Comparison of ENCODE assay signal across 3 cellular contexts in the genomic region with DNA sequence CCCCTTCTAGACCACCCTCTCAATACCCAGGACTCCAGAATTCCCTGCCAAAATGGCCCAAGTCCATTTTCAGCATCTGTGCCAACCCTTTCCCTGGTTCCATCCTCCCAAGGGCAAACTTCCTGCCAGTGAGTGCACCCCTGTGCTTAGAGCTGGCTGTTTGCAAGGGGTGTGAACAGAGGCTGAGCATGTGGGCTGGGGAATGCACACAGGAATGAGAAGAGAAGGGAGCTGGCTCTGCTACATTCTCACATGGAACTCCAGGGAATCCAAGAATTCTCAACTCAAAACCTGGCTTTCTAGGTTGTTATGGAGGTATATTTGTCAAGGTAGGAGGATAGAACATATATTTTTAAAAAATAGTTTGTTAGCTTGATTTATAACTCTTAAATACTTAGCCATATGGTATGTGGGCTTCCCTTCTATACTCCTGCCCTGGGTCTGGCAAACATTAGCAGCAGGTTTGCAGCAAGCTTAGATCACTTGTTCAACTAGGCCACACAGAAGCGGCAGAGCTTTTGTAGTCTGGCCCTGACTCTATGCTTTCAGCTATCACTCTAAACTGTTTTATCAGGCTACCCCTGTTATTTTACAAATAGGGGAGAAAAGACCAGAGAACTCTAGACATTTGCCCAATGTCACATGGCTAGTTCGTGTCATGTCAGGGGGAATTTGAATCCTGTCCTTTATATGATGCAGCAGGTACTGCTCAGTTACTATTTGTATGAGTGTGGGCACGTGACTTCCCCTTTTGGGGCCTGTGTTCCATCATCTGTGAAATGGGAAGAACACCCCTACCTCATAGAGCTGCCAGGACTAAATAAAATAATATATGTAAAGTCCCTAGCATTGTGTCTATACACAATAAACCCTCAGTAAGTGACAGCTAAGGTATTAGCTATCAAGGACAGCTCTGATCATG.
TF ChIP-seq lines count a peak whose summit lies in the region.

No MANE protein-coding gene starts in this region.

TF ChIP-seq in SK-N-SH treated with all-trans-retinoic acid at 6 μM for 48 hours, 23 proteins besides CTCF, POLR2A, EP300 and RAD21 (continued from another document and continues in another):
- TF ChIP-seq, protein P1, sequence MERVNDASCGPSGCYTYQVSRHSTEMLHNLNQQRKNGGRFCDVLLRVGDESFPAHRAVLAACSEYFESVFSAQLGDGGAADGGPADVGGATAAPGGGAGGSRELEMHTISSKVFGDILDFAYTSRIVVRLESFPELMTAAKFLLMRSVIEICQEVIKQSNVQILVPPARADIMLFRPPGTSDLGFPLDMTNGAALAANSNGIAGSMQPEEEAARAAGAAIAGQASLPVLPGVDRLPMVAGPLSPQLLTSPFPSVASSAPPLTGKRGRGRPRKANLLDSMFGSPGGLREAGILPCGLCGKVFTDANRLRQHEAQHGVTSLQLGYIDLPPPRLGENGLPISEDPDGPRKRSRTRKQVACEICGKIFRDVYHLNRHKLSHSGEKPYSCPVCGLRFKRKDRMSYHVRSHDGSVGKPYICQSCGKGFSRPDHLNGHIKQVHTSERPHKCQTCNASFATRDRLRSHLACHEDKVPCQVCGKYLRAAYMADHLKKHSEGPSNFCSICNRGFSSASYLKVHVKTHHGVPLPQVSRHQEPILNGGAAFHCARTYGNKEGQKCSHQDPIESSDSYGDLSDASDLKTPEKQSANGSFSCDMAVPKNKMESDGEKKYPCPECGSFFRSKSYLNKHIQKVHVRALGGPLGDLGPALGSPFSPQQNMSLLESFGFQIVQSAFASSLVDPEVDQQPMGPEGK (CRISPR knock-in tag; IDR thresholded peaks at IDR 0.05; ENCODE audit: borderline replicate concordance): no peak
- TF ChIP-seq RARB (CRISPR knock-in tag; IDR thresholded peaks at IDR 0.05) (no peak), OSR1 (CRISPR knock-in tag; IDR thresholded peaks at IDR 0.05) (no peak), ARNTL (CRISPR knock-in tag; IDR thresholded peaks at IDR 0.05; ENCODE audit: borderline replicate concordance, low read depth) (no peak), PPARA (CRISPR knock-in tag; IDR thresholded peaks at IDR 0.05; ENCODE audit: borderline replicate concordance) (no peak), TCF4 (CRISPR knock-in tag; IDR thresholded peaks at IDR 0.05; ENCODE audit: borderline replicate concordance) (no peak), CSDC2 (CRISPR knock-in tag; IDR thresholded peaks at IDR 0.05) (no peak), ZFP30 (CRISPR knock-in tag; IDR thresholded peaks at IDR 0.05) (no peak), ZNF565 (CRISPR knock-in tag; conservative IDR thresholded peaks at IDR 0.05; ENCODE audit: low read depth) (no peak), SNAI2 (CRISPR knock-in tag; IDR thresholded peaks at IDR 0.05) (no peak), POU6F1 (CRISPR knock-in tag; IDR thresholded peaks at IDR 0.05; ENCODE audit: borderline replicate concordance, low read depth) (no peak)
- TF ChIP-seq, protein P2, sequence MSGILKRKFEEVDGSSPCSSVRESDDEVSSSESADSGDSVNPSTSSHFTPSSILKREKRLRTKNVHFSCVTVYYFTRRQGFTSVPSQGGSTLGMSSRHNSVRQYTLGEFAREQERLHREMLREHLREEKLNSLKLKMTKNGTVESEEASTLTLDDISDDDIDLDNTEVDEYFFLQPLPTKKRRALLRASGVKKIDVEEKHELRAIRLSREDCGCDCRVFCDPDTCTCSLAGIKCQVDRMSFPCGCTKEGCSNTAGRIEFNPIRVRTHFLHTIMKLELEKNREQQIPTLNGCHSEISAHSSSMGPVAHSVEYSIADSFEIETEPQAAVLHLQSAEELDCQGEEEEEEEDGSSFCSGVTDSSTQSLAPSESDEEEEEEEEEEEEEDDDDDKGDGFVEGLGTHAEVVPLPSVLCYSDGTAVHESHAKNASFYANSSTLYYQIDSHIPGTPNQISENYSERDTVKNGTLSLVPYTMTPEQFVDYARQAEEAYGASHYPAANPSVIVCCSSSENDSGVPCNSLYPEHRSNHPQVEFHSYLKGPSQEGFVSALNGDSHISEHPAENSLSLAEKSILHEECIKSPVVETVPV (CRISPR knock-in tag; IDR thresholded peaks at IDR 0.05): no peak

TF ChIP-seq in SK-N-SH, 30 proteins besides CTCF, POLR2A, EP300 and RAD21 (continued from another document):
- TF ChIP-seq PBX3 (IDR thresholded peaks at IDR 0.05) (no peak), TEAD4 (IDR thresholded peaks at IDR 0.05; ENCODE audit: borderline replicate concordance, insufficient read depth) (no peak), MEF2A (IDR thresholded peaks at IDR 0.05; ENCODE audit: borderline replicate concordance, low read depth) (no peak)
- TF ChIP-seq, protein P3, sequence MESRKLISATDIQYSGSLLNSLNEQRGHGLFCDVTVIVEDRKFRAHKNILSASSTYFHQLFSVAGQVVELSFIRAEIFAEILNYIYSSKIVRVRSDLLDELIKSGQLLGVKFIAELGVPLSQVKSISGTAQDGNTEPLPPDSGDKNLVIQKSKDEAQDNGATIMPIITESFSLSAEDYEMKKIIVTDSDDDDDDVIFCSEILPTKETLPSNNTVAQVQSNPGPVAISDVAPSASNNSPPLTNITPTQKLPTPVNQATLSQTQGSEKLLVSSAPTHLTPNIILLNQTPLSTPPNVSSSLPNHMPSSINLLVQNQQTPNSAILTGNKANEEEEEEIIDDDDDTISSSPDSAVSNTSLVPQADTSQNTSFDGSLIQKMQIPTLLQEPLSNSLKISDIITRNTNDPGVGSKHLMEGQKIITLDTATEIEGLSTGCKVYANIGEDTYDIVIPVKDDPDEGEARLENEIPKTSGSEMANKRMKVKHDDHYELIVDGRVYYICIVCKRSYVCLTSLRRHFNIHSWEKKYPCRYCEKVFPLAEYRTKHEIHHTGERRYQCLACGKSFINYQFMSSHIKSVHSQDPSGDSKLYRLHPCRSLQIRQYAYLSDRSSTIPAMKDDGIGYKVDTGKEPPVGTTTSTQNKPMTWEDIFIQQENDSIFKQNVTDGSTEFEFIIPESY (IDR thresholded peaks at IDR 0.05; ENCODE audit: borderline replicate concordance, low read depth): no peak

TF ChIP-seq in WTC11, 78 proteins besides CTCF, POLR2A, EP300 and RAD21 (continued from another document):
- TF ChIP-seq ERG (CRISPR knock-in tag; IDR thresholded peaks at IDR 0.05) (no peak), NFYB (CRISPR knock-in tag; conservative IDR thresholded peaks at IDR 0.05; ENCODE audit: low read depth) (no peak), KAT7 (CRISPR knock-in tag; IDR thresholded peaks at IDR 0.05; ENCODE audit: borderline replicate concordance) (no peak), OVOL2 (CRISPR knock-in tag; IDR thresholded peaks at IDR 0.05; ENCODE audit: borderline replicate concordance) (no peak), STAT6 (CRISPR knock-in tag; conservative IDR thresholded peaks at IDR 0.05; ENCODE audit: low read depth) (no peak), ATF6 (CRISPR knock-in tag; IDR thresholded peaks at IDR 0.05) (no peak), ZNF425 (CRISPR knock-in tag; conservative IDR thresholded peaks at IDR 0.05) (no peak), GRHL2 (CRISPR knock-in tag; IDR thresholded peaks at IDR 0.05; ENCODE audit: insufficient replicate concordance, severe bottlenecking) (no peak), NR1H2 (CRISPR knock-in tag; IDR thresholded peaks at IDR 0.05) (no peak), NFATC4 (CRISPR knock-in tag; IDR thresholded peaks at IDR 0.05) (no peak), TEAD4 (CRISPR knock-in tag; IDR thresholded peaks at IDR 0.05) (no peak)
